Comparison of ENCODE assay signal across 9 cellular contexts in the genomic region with DNA sequence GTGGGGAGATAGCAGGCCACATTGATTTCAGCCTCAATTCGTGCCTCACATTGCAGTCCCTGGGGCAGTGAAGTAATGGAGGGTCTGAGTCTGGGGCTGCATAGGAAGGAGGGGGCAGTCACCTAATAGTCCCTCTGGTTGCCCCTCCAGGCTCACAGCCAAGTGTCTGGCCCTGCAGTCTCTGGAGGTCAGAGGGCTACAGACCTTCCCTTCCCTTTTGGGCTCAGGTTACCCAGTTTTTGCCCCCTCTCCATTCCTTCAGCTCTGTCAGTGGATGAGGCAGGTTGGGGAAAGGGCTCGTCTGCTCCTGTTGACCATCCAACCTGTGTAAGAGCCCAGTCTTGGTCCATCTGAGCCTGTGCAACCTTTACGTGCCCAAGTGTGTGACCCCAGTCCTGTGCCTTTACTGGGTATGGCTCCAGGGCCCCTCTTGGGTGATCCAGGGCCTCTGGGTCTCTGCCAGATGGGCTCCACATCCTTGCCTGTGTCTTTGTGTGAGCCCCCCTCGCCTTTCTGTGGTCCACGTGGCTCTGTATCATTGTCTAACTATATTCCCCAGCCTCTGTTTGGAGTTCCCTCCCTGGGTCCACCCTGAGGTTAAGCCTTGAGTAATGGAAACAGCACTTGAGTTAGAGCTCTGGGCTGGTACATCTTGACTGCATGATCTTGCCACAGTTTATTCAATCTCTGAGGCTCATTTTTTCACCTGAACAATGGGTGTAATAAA. TPM values are rescaled to one million over a fixed set of nuclear protein-coding genes. Genes with fewer than 3 reads are reported as not detected.
DNase-seq lines count a peak whose midpoint lies in the region; ATAC-seq and TF ChIP-seq lines count a peak whose summit lies in the region.
"Had no signal": no experiment of that assay in that cellular context is flagged by ENCODE, and none has a peak within 500 bp of the region (broad histone marks: within the 10 kb centered on the region; RNA-seq: fewer than 3 reads in every experiment).

No MANE protein-coding gene starts in this region.

- TF ChIP-seq CTCF in Panc1 (IDR thresholded peaks at IDR 0.05) (no peak), fibroblast of pulmonary artery (IDR thresholded peaks at IDR 0.05; ENCODE audit: low read length, missing control alignments) (no peak)

- no peaks in the 10 kb centered on the region for H3K9me3 ChIP-seq in Panc1 (ENCODE audit: control insufficient read depth, insufficient read depth, low read depth, low read length)

- H3K27me3 ChIP-seq in Panc1 (ENCODE audit: control insufficient read depth, insufficient read depth, low read length) = no peaks in the 10 kb centered on the region

- H3K27ac ChIP-seq in Panc1 (ENCODE audit: low read length) = peak overlapping the region; percentile 92

- H3K4me3 ChIP-seq in Panc1 (ENCODE audit: low read depth in 2 of 2, low read length in 2 of 2) = no peak overlapping the region; a peak in 1 of 4 replicates
- peak overlapping the region; percentile 69 for H3K4me3 ChIP-seq in fibroblast of pulmonary artery (replicated peaks; ENCODE audit: low read depth, low read length)

- DNase-seq in G401 (ENCODE audit: low spot score) (peak; percentile 58), Panc1 (ENCODE audit: low read depth, low spot score) (no peak), fibroblast of pulmonary artery (ENCODE audit: low read depth) (no peak), retina (peak; percentile 47), SIG-M5 (lab: John Stamatoyannopoulos, UW) (no peak)

- H3K4me1 ChIP-seq in Panc1 (ENCODE audit: control insufficient read depth, insufficient read depth, low read length) = peaks cover 52% of the 10 kb centered on the region

- CTCF ChIA-PET in Panc1 (lab: Charles Lee) = no interaction called here

- in situ Hi-C loops in G401 (cut with HindIII; ENCODE audit: low sequenced_read_pairs) = no loop called here
- in situ Hi-C loops in Panc1 (cut with HindIII; ENCODE audit: low pct_unique_long_range_greater_than_20kb, low sequenced_read_pairs) = no loop called here

- POLR2A ChIA-PET in Panc1 (lab: Charles Lee) = interaction anchor here (0.5 to 0.7 kb wide), 3 partner anchors 10 to 1758 kb away, joined by 3 to 5 read pairs (median 5); no protein-coding TSS in a partner anchor

- ATAC-seq in Panc1 (no peak), HG02973 (IDR thresholded peaks at IDR 0.05; ENCODE audit: unreplicated experiment) (no peak), HG03378 (IDR thresholded peaks at IDR 0.05; ENCODE audit: unreplicated experiment) (no peak), HG03354 (IDR thresholded peaks at IDR 0.05; ENCODE audit: poor library complexity, severe bottlenecking, unreplicated experiment) (no peak)

- intact Hi-C loops in Panc1 (cut with micrococcal nuclease; ENCODE audit: unreplicated experiment) = loop anchor here (5.0 kb wide), 1 partner anchor 35 kb away; no protein-coding TSS in a partner anchor

- BruUV-seq in Panc1 (replicated peaks; lab: Mats Ljungman, UMichigan) = no TSS peak

- H3K36me3 ChIP-seq in Panc1 (ENCODE audit: control insufficient read depth, insufficient read depth, low read length) = no peaks in the 10 kb centered on the region; the same call in 1 of the 2 replicates

RNA-seq across cellular contexts. Expression of a gene that starts 13.1 kb away (rescaled TPM):
- 14.3 and 21.2 TPM in 2 replicates for total RNA-seq in G401 (2014; rRNA removed; shearing (Covaris generic))
- 67.4 TPM for total RNA-seq in Panc1 (2021; ENCODE audit: unreplicated experiment)
- polyA plus RNA-seq in Panc1 (2012; ENCODE audit: insufficient read length) = 49.9 TPM

RNA-seq across cellular contexts. Expression of a gene that starts 19.7 kb away (rescaled TPM):
- total RNA-seq in G401 (2014; rRNA removed; shearing (Covaris generic)) = 1.8 and 2.1 TPM in 2 replicates
- total RNA-seq in Panc1 (2021; ENCODE audit: unreplicated experiment) = 2.1 TPM
- polyA plus RNA-seq in Panc1 (2012; ENCODE audit: insufficient read length) = 2.2 TPM

RNA-seq across cellular contexts. Expression of a gene that starts 20.2 kb away (rescaled TPM):
- total RNA-seq in G401 (2014; rRNA removed; shearing (Covaris generic)) = 151 and 170 TPM in 2 replicates
- 92.2 TPM for total RNA-seq in Panc1 (2021; ENCODE audit: unreplicated experiment)
- polyA plus RNA-seq in Panc1 (2012; ENCODE audit: insufficient read length) = 160 TPM

RNA-seq across cellular contexts. Expression of a gene that starts 27.3 kb away (rescaled TPM):
- total RNA-seq in G401 (2014; rRNA removed; shearing (Covaris generic)) = 157 and 165 TPM in 2 replicates
- 85.7 TPM for total RNA-seq in Panc1 (2021; ENCODE audit: unreplicated experiment)
- polyA plus RNA-seq in Panc1 (2012; ENCODE audit: insufficient read length) = 70.6 TPM

RNA-seq across cellular contexts. Expression of a gene that starts 30.9 kb away (rescaled TPM):
- total RNA-seq in G401 (2014; rRNA removed; shearing (Covaris generic)) = not detected in 2 replicates
- total RNA-seq in Panc1 (2021; ENCODE audit: unreplicated experiment) = 3.0 TPM
- 4.3 TPM for polyA plus RNA-seq in Panc1 (2012; ENCODE audit: insufficient read length)
- total RNA-seq: lung microvascular endothelial cell had no signal

Comparison
In these comparisons a context has a peak if more than half of its experiments do, and no peak if none do; other contexts are left out.
1. DNase-seq: peak in G401 (single experiment) and retina (single experiment); none in Panc1 (single experiment), fibroblast of pulmonary artery (single experiment) and SIG-M5 (single experiment).